Comparison of ENCODE assay signal across 20 cellular contexts in the genomic region with DNA sequence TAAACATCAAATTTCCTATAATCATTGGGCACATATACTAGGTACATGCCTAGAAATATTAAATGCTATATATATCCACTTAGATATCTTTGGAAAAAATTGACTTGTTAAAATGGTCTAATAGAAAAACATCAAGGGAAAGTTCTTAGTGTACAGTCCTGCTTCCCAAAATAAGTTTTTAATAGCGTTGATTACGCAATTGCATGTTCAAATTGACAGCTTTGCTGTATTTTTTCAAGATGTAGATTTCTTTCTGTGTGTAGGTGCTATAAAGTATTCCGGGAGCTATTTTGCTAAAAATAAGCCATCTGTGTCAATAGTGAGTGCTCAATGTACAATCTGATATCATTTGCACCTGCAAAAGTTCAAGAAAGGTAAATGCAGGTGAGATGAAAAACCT.
"Had no signal": no experiment of that assay in that cellular context is flagged by ENCODE, and none has a peak within 500 bp of the region (broad histone marks: within the 10 kb centered on the region; RNA-seq: fewer than 3 reads in every experiment).

No MANE protein-coding gene starts in this region.

- H3K9me3 ChIP-seq: SJSA1 had no signal

- H3K4me2 ChIP-seq: KMS-11 had no signal

- H3K4me3 ChIP-seq: SJSA1, SK-N-MC had no signal

- H3K27me3 ChIP-seq: SJSA1 had no signal

- H3K36me3 ChIP-seq: SJSA1 had no signal

- H3K27ac ChIP-seq: KMS-11, SJSA1, SK-N-MC had no signal

- DNase-seq: Kasumi-1, MM.1S, NCI-H1092 treated with DMSO at 0.1 percent for 48 hours, NCI-H1436, NCI-H187, NCI-H2029, NCI-H2171 treated with DMSO at 0.1 percent for 48 hours, NCI-H345, NCI-H446 treated with DMSO at 0.1 percent for 48 hours, NCI-H510A treated with DMSO at 0.1 percent for 48 hours, NCI-H526, NCI-H82, Right ventricle myocardium superior, RPMI8226, SIG-M5, T-helper 1 cell had no signal

- H3K9ac ChIP-seq: KMS-11 had no signal

- FAIRE-seq: RCC 7860 had no signal

- H3K4me1 ChIP-seq: SJSA1 had no signal
